10 cellular contexts compared by ENCODE assay signal in genomic region chr9:72041775-72042194, GRCh38.
DNase-seq lines count a peak whose midpoint lies in the region; ATAC-seq and TF ChIP-seq lines count a peak whose summit lies in the region.
"Had no signal": no experiment of that assay in that cellular context is flagged by ENCODE, and none has a peak within 500 bp of the region (broad histone marks: within the 10 kb centered on the region; RNA-seq: fewer than 3 reads in every experiment).

No MANE protein-coding gene starts in this region.

- DNase-seq in AG20443 (ENCODE audit: low spot score) (peak; percentile 63), astrocyte of the cerebellum (ENCODE audit: low read depth) (peak; percentile 49), left kidney (ENCODE audit: low read depth, low spot score) (peak; percentile 26), cerebellar cortex (ENCODE audit: low spot score) (no peak), C1 segment of cervical spinal cord (lab: John Stamatoyannopoulos, UW) (no peak)

- in situ Hi-C loops in astrocyte of the cerebellum (cut with HindIII; ENCODE audit: low sequenced_read_pairs) = no loop called here

- no peak for TF ChIP-seq CTCF in astrocyte of the cerebellum (IDR thresholded peaks at IDR 0.05; ENCODE audit: low read depth, low read length, missing control alignments)

- no peak overlapping the region for H3K4me3 ChIP-seq in astrocyte of the cerebellum (ENCODE audit: low read depth, low read length)
- H3K4me3 ChIP-seq: coronary artery had no signal

- ATAC-seq in HG03432 (IDR thresholded peaks at IDR 0.05; ENCODE audit: unreplicated experiment) (peak; percentile 36), GM21367 (IDR thresholded peaks at IDR 0.05; ENCODE audit: unreplicated experiment) (no peak), GM18873 (IDR thresholded peaks at IDR 0.05; ENCODE audit: low FRiP score, unreplicated experiment) (no peak)
- ATAC-seq: SK-N-SH treated with all-trans-retinoic acid at 6 μM for 48 hours had no signal

Comparison
In these comparisons a context has a peak if more than half of its experiments do, and no peak if none do; other contexts are left out.
1. DNase-seq: peak in AG20443 (single experiment), astrocyte of the cerebellum (single experiment) and left kidney (single experiment); none in cerebellar cortex (single experiment) and C1 segment of cervical spinal cord (0 of 14).